In the genomic region with DNA sequence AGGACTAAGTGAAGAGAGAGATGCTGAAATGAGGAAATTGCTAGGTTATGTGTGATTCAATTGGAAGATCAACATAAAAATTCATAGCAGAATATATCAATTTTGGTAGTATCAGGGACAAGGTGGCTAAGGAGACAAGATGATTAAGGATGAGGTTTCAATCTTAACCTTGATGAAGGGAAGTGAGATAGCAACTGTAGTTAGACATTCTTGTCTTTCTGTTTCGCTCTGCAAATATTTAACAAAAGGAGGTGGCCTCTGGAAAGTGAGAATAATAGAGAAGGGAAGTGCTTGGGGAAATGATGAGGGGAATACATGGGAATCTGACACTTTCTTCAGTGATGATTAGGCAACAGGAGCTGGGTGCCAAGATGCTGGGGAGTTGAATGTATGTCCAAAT, we compare ENCODE assay signal across 26 cellular contexts.
"Had no signal": no experiment of that assay in that cellular context is flagged by ENCODE, and none has a peak within 500 bp of the region (broad histone marks: within the 10 kb centered on the region; RNA-seq: fewer than 3 reads in every experiment).

No MANE protein-coding gene starts in this region.

- H3K27me3 ChIP-seq: esophagus muscularis mucosa, foreskin keratinocyte, gastroesophageal sphincter, heart left ventricle, hepatocyte, left lung had no signal

- H3K4me2 ChIP-seq: hepatocyte had no signal

- H3K36me3 ChIP-seq: esophagus muscularis mucosa, gastroesophageal sphincter, heart left ventricle, left lung had no signal

- ATAC-seq: foreskin keratinocyte; gastroesophageal sphincter; heart left ventricle; left cardiac atrium; left lung; left ventricle myocardium superior; mucosa of descending colon; naive thymus-derived CD8-positive, alpha-beta T cell had no signal

- H3K4me1 ChIP-seq: esophagus muscularis mucosa, foreskin keratinocyte, gastroesophageal sphincter, heart left ventricle, left lung had no signal

- DNase-seq: dermis blood vessel endothelial cell; dorsolateral prefrontal cortex; effector CD4-positive, alpha-beta T cell; effector memory CD4-positive, alpha-beta T cell; foreskin keratinocyte; heart left ventricle; hypothalamus; immature natural killer cell; islet precursor cell; kidney; kidney glomerular epithelial cell; left cardiac atrium; left lung; left ventricle myocardium superior; mesenchymal stem cell; mucosa of descending colon; naive B cell; naive thymus-derived CD8-positive, alpha-beta T cell had no signal

- H3K27ac ChIP-seq: coronary artery, dorsolateral prefrontal cortex, esophagus muscularis mucosa, foreskin keratinocyte, gastroesophageal sphincter, heart left ventricle, hepatocyte, left lung had no signal

- FAIRE-seq: colon, endothelial cell of umbilical vein, frontal cortex, kidney had no signal

- H3K9me3 ChIP-seq: esophagus muscularis mucosa, gastroesophageal sphincter, heart left ventricle, left lung, mucosa of descending colon had no signal

- H3K4me3 ChIP-seq: coronary artery, dorsolateral prefrontal cortex, esophagus muscularis mucosa, gastroesophageal sphincter, heart left ventricle, hepatocyte, left lung, lung, mucosa of descending colon had no signal
